28 cellular contexts compared by ENCODE assay signal in genomic region chr2:206718296-206718695, GRCh38. TPM values are rescaled to one million over a fixed set of nuclear protein-coding genes. Genes with fewer than 3 reads are reported as not detected.
"Had no signal": no experiment of that assay in that cellular context is flagged by ENCODE, and none has a peak within 500 bp of the region (broad histone marks: within the 10 kb centered on the region; RNA-seq: fewer than 3 reads in every experiment).

Gene DYTN (minus strand): TSS chr2:206718396. CDS start chr2:206718279, 117 bp downstream.

- H3K27ac ChIP-seq: breast epithelium, dorsolateral prefrontal cortex, esophagus muscularis mucosa, transverse colon had no signal

- H3K27me3 ChIP-seq: breast epithelium, transverse colon had no signal

- H3K36me3 ChIP-seq: breast epithelium, esophagus muscularis mucosa, transverse colon had no signal

- DNase-seq: activated CD8-positive, alpha-beta memory T cell treated with anti-CD3 and anti-CD28 coated beads for 24 hours; activated CD8-positive, alpha-beta memory T cell treated with anti-CD3 and anti-CD28 coated beads, Interleukin-2, amount 50 U/mL, for 4 hours; activated naive CD4-positive, alpha-beta T cell treated with Interleukin-2 at 50 U/mL for 16 hours; activated naive CD8-positive, alpha-beta T cell treated with anti-CD3 and anti-CD28 coated beads for 36 hours; activated T-cell treated with anti-CD3 and anti-CD28 coated beads, Interleukin-2, amount 50 U/mL, for 24 hours; amniotic stem cell; dorsolateral prefrontal cortex; effector memory CD8-positive, alpha-beta T cell; hypothalamus; left cardiac atrium; midbrain; natural killer cell; retina; stimulated activated CD4-positive, alpha-beta T cell treated with anti-CD3 and anti-CD28 coated beads, Interleukin-2, amount 100 ng/mL, for 48 hours; stimulated activated CD8-positive, alpha-beta memory T cell treated with anti-CD3 and anti-CD28 coated beads, Interleukin-4, amount 100 ng/mL, for 48 hours; stimulated activated naive B cell treated with anti-CD40 and anti-IgM and Interleukin-4, amounts not matched to agents 10 μg/mL and 1 μg/mL and 100 μg/mL, for 72 hours; transverse colon had no signal

- H3K4me3 ChIP-seq: breast epithelium, dorsolateral prefrontal cortex, esophagus muscularis mucosa, transverse colon had no signal

- FAIRE-seq: endothelial cell of umbilical vein, islet of Langerhans, urothelium cell line had no signal

- ATAC-seq: effector memory CD8-positive, alpha-beta T cell; left cardiac atrium; natural killer cell; stimulated activated naive B cell treated with anti-CD40 and anti-IgM and Interleukin-4, amounts not matched to agents 10 μg/mL and 1 μg/mL and 100 μg/mL, for 72 hours had no signal

- H3K9me3 ChIP-seq: breast epithelium, esophagus muscularis mucosa, transverse colon had no signal

- H3K4me1 ChIP-seq: breast epithelium, esophagus muscularis mucosa, transverse colon had no signal

RNA-seq across cellular contexts. Expression of gene DYTN, which starts in this region (rescaled TPM):
- total RNA-seq: activated naive CD8-positive, alpha-beta T cell treated with anti-CD3 and anti-CD28 coated beads for 36 hours; activated T-helper 2 cell treated with anti-CD3 and anti-CD28 coated beads, Interferon-gamma antibody, Interleukin-2, Interleukin-4, amounts not matched to agents 10 μg/mL and 5 μg/mL and 100 μg/mL, durations not matched to agents 14 hours and 24 hours and 36 hours; breast epithelium; esophagus muscularis mucosa; frontal cortex; left cardiac atrium; liver; natural killer cell; osteocyte; progenitor cell of endocrine pancreas; temporal lobe; transverse colon had no signal
- polyA plus RNA-seq: liver had no signal
